In genomic region chr10:119478111-119479047, GRCh38 we compare ENCODE assay signal across 11 cellular contexts.
A peak's percentile ranks its signal among the peaks of the same experiment; 100 is the strongest.
DNase-seq lines count a peak whose midpoint lies in the region; ATAC-seq and TF ChIP-seq lines count a peak whose summit lies in the region.
"Had no signal": no experiment of that assay in that cellular context is flagged by ENCODE, and none has a peak within 500 bp of the region (broad histone marks: within the 10 kb centered on the region; RNA-seq: fewer than 3 reads in every experiment).

No MANE protein-coding gene starts in this region.

- H3K27ac Mint-ChIP-seq in activated naive CD4-positive, alpha-beta T cell treated with anti-CD3 and anti-CD28 coated beads for 36 hours = peak overlapping the region; percentile 14
- H3K27ac Mint-ChIP-seq in WTC11 = no peak overlapping the region

- no peaks in the 10 kb centered on the region for H3K27me3 Mint-ChIP-seq in activated naive CD4-positive, alpha-beta T cell treated with anti-CD3 and anti-CD28 coated beads for 36 hours (ENCODE audit: low read depth)
- peaks cover 92% of the 10 kb centered on the region for H3K27me3 Mint-ChIP-seq in WTC11 (ENCODE audit: low read depth)

- peak overlapping the region; percentile 61 for H3K27ac ChIP-seq in thymus (ENCODE audit: low read depth)
- H3K27ac ChIP-seq in caudate nucleus (ENCODE audit: low read depth, low read length) = no peak overlapping the region
- H3K27ac ChIP-seq: cardiac muscle cell, tibial nerve had no signal

- POLR2A ChIA-PET in WTC11 (lab: Charles Lee) = no interaction called here

- H3K36me3 Mint-ChIP-seq in activated naive CD4-positive, alpha-beta T cell treated with anti-CD3 and anti-CD28 coated beads for 36 hours (ENCODE audit: low read depth) = no peaks in the 10 kb centered on the region
- no peaks in the 10 kb centered on the region for H3K36me3 Mint-ChIP-seq in WTC11

- H3K4me1 ChIP-seq in thymus (ENCODE audit: control insufficient read depth, insufficient read depth, low read length) = peaks cover 37% of the 10 kb centered on the region

- peaks cover 29% of the 10 kb centered on the region for H3K4me1 Mint-ChIP-seq in activated naive CD4-positive, alpha-beta T cell treated with anti-CD3 and anti-CD28 coated beads for 36 hours (ENCODE audit: low read depth)
- H3K4me1 Mint-ChIP-seq in WTC11 = peaks cover 19% of the 10 kb centered on the region

- TF ChIP-seq CTCF in WTC11 (IDR thresholded peaks at IDR 0.05) = no peak

- CTCF ChIA-PET in activated naive CD4-positive, alpha-beta T cell treated with anti-CD3 and anti-CD28 coated beads for 36 hours (lab: Charles Lee) = interaction anchor here (1.0 to 6.3 kb wide), 6 partner anchors 8 to 39 kb away, joined by 3 to 39 read pairs (median 3); no protein-coding TSS in a partner anchor
- CTCF ChIA-PET in WTC11 (lab: Charles Lee) = interaction anchor here (1.7 to 4.4 kb wide), 3 partner anchors 12 to 279 kb away, joined by 6 to 24 read pairs (median 9); no protein-coding TSS in a partner anchor

- no peaks in the 10 kb centered on the region for H3K27me3 ChIP-seq in thymus (ENCODE audit: control insufficient read depth, insufficient read depth)
- H3K27me3 ChIP-seq: tibial nerve had no signal

- DNase-seq in activated naive CD4-positive, alpha-beta T cell treated with anti-CD3 and anti-CD28 coated beads for 36 hours = peak; percentile 76
- no peak for DNase-seq in activated naive CD4-positive, alpha-beta T cell treated with anti-CD3 and anti-CD28 coated beads, Interleukin-2, amount 50 U/mL, for 16 hours
- DNase-seq in WTC11 (ENCODE audit: low spot score) = no peak
- DNase-seq in activated CD4-positive, CD25-positive, alpha-beta regulatory T cell (lab: John Stamatoyannopoulos, UW) = no peak
- no peak for DNase-seq in caudate nucleus (lab: John Stamatoyannopoulos, UW)
- no peak for DNase-seq in NCI-H1048 (lab: John Stamatoyannopoulos, UW)
- DNase-seq: NCI-H524 treated with DMSO at 0.1 percent for 48 hours had no signal

- H3K9me3 ChIP-seq in thymus (ENCODE audit: control insufficient read depth) = no peaks in the 10 kb centered on the region
- H3K9me3 ChIP-seq: tibial nerve had no signal

- intact Hi-C loops in activated naive CD4-positive, alpha-beta T cell treated with anti-CD3 and anti-CD28 coated beads for 36 hours (cut with micrococcal nuclease) = loop anchor here (1.0 kb wide), 5 partner anchors 11 to 65 kb away; no protein-coding TSS in a partner anchor

- no peaks in the 10 kb centered on the region for H3K36me3 ChIP-seq in thymus (ENCODE audit: control insufficient read depth, insufficient read depth)
- H3K36me3 ChIP-seq: cardiac muscle cell, tibial nerve had no signal

- peak; percentile 75 for ATAC-seq in HG03039 (IDR thresholded peaks at IDR 0.05; ENCODE audit: unreplicated experiment)
- ATAC-seq in WTC11 = no peak

- WGBS in thymus = 28% methylated on average over 8 of the region's 8 CpGs

- peak overlapping the region; percentile 37 for H3K4me3 Mint-ChIP-seq in activated naive CD4-positive, alpha-beta T cell treated with anti-CD3 and anti-CD28 coated beads for 36 hours
- H3K4me3 Mint-ChIP-seq in WTC11 = no peak overlapping the region

- H3K4me3 ChIP-seq in thymus (ENCODE audit: low read length) = peak overlapping the region; percentile 9
- H3K4me3 ChIP-seq: cardiac muscle cell, tibial nerve had no signal

- peaks cover 2% of the 10 kb centered on the region for H3K9me3 Mint-ChIP-seq in activated naive CD4-positive, alpha-beta T cell treated with anti-CD3 and anti-CD28 coated beads for 36 hours
- H3K9me3 Mint-ChIP-seq in WTC11 = peaks cover 7% of the 10 kb centered on the region

TF ChIP-seq in WTC11, 78 proteins besides CTCF, POLR2A, EP300 and RAD21:
- TF ChIP-seq USF2 (CRISPR knock-in tag; IDR thresholded peaks at IDR 0.05) (peak; percentile 52; the same call in 1 of the 2 replicates), ZNF232 (CRISPR knock-in tag; IDR thresholded peaks at IDR 0.05) (no peak), ZNF263 (CRISPR knock-in tag; IDR thresholded peaks at IDR 0.05; ENCODE audit: low read depth) (no peak)
